Comparison of ENCODE assay signal across 1 cellular context in genomic region chr16:176006-176405, GRCh38.
TF ChIP-seq lines count a peak whose summit lies in the region.

No MANE protein-coding gene starts in this region.

TF ChIP-seq in GM23338, 12 proteins besides CTCF, POLR2A, EP300 and RAD21:
- peak; percentile 16 for TF ChIP-seq EZH2 (IDR thresholded peaks at IDR 0.05; ENCODE audit: low read depth, unreplicated experiment)
